In genomic region chr1:226407497-226408284, GRCh38 we compare ENCODE assay signal across 1 cellular context.
A peak's percentile ranks its signal among the peaks of the same experiment; 100 is the strongest.
TF ChIP-seq lines count a peak whose summit lies in the region.

Gene PARP1, minus strand, starts transcription at chr1:226408093. Its CDS starts 164 bp downstream, at chr1:226407929.

TF ChIP-seq in HEK293, 187 proteins besides CTCF, POLR2A, EP300 and RAD21 (continued from another document and continues in another):
- TF ChIP-seq KLF17 (tag by site-specific recombination; IDR thresholded peaks at IDR 0.05) (peak; percentile 77), ZNF223 (tag by site-specific recombination; IDR thresholded peaks at IDR 0.05) (0 out of 2 replicates have a peak, but pooled peaks have one; percentile 11), ZFP69B (tag by site-specific recombination; IDR thresholded peaks at IDR 0.05) (peak; percentile 66), ZNF2 (tag by site-specific recombination; IDR thresholded peaks at IDR 0.05) (peak; percentile 77; the same call in 1 of the 2 replicates), YY2 (tag by site-specific recombination; IDR thresholded peaks at IDR 0.05) (peak; percentile 51), PRDM1 (tag by site-specific recombination; IDR thresholded peaks at IDR 0.05) (peak; percentile 98), SP7 (tag by site-specific recombination; IDR thresholded peaks at IDR 0.05) (peak; percentile 87), MYNN (tag by site-specific recombination; IDR thresholded peaks at IDR 0.05; ENCODE audit: borderline replicate concordance) (peak; percentile 52; the same call in 1 of the 2 replicates), ZNF202 (tag by site-specific recombination; IDR thresholded peaks at IDR 0.05; ENCODE audit: borderline replicate concordance) (no peak), ZNF654 (tag by site-specific recombination; IDR thresholded peaks at IDR 0.05; ENCODE audit: low read depth) (no peak), ZBTB1 (tag by site-specific recombination; IDR thresholded peaks at IDR 0.05) (peak; percentile 98), ZNF658 (tag by site-specific recombination; IDR thresholded peaks at IDR 0.05) (no peak; the same call in 1 of the 2 replicates), ZNF561 (tag by site-specific recombination; IDR thresholded peaks at IDR 0.05; ENCODE audit: borderline replicate concordance) (peak; percentile 73), HOXD13 (CRISPR knock-in tag; IDR thresholded peaks at IDR 0.05; ENCODE audit: borderline replicate concordance) (no peak), ZFP3 (tag by site-specific recombination; IDR thresholded peaks at IDR 0.05; ENCODE audit: low read depth) (no peak), ZNF558 (tag by site-specific recombination; IDR thresholded peaks at IDR 0.05) (no peak), KLF10 (tag by site-specific recombination; IDR thresholded peaks at IDR 0.05) (peak; percentile 64), GLIS2 (tag by site-specific recombination; IDR thresholded peaks at IDR 0.05) (peak; percentile 79), EGR2 (tag by site-specific recombination; IDR thresholded peaks at IDR 0.05; ENCODE audit: low read depth) (0 out of 2 replicates have a peak, but pooled peaks have one; percentile 29), ZSCAN4 (tag by site-specific recombination; IDR thresholded peaks at IDR 0.05) (no peak), ZNF560 (tag by site-specific recombination; IDR thresholded peaks at IDR 0.05; ENCODE audit: borderline replicate concordance) (no peak), ZNF791 (tag by site-specific recombination; IDR thresholded peaks at IDR 0.05) (no peak), SP2 (tag by site-specific recombination; IDR thresholded peaks at IDR 0.05) (peak; percentile 70), ZNF785 (tag by site-specific recombination; IDR thresholded peaks at IDR 0.05) (no peak), ZNF10 (tag by site-specific recombination; IDR thresholded peaks at IDR 0.05) (peak; percentile 99), ZNF639 (tag by site-specific recombination; IDR thresholded peaks at IDR 0.05) (no peak), REPIN1 (tag by site-specific recombination; IDR thresholded peaks at IDR 0.05; ENCODE audit: low read depth) (peak; percentile 88; the same call in 1 of the 2 replicates), ZNF843 (tag by site-specific recombination; IDR thresholded peaks at IDR 0.05) (peak; percentile 35; the same call in 1 of the 2 replicates), ZNF596 (tag by site-specific recombination; IDR thresholded peaks at IDR 0.05) (peak; percentile 13; the same call in 1 of the 2 replicates), ZNF335 (tag by site-specific recombination; conservative IDR thresholded peaks at IDR 0.05) (peak; percentile 97), ZNF677 (tag by site-specific recombination; IDR thresholded peaks at IDR 0.05) (peak; percentile 70; the same call in 1 of the 2 replicates), ZFP37 (tag by site-specific recombination; IDR thresholded peaks at IDR 0.05) (peak; percentile 95), ZBTB26 (tag by site-specific recombination; optimal IDR thresholded peaks at IDR 0.05) (peak; percentile 100), ZXDB (tag by site-specific recombination; IDR thresholded peaks at IDR 0.05) (peak; percentile 60; the same call in 1 of the 2 replicates), PRDM4 (tag by site-specific recombination; IDR thresholded peaks at IDR 0.05) (no peak), ZNF792 (tag by site-specific recombination; IDR thresholded peaks at IDR 0.05) (peak; percentile 60; the same call in 1 of the 2 replicates), ZNF501 (tag by site-specific recombination; IDR thresholded peaks at IDR 0.05) (peak; percentile 94), ZNF600 (tag by site-specific recombination; IDR thresholded peaks at IDR 0.05) (peak; percentile 95), PBX3 (CRISPR knock-in tag; IDR thresholded peaks at IDR 0.05) (peak; percentile 74; the same call in 1 of the 2 replicates), GLI2 (tag by site-specific recombination; IDR thresholded peaks at IDR 0.05; ENCODE audit: borderline replicate concordance, low read depth) (no peak), ZFHX2 (tag by site-specific recombination; conservative IDR thresholded peaks at IDR 0.05) (peak; percentile 82), ZBTB6 (tag by site-specific recombination; IDR thresholded peaks at IDR 0.05) (peak; percentile 94)
- TF ChIP-seq, protein P1, sequence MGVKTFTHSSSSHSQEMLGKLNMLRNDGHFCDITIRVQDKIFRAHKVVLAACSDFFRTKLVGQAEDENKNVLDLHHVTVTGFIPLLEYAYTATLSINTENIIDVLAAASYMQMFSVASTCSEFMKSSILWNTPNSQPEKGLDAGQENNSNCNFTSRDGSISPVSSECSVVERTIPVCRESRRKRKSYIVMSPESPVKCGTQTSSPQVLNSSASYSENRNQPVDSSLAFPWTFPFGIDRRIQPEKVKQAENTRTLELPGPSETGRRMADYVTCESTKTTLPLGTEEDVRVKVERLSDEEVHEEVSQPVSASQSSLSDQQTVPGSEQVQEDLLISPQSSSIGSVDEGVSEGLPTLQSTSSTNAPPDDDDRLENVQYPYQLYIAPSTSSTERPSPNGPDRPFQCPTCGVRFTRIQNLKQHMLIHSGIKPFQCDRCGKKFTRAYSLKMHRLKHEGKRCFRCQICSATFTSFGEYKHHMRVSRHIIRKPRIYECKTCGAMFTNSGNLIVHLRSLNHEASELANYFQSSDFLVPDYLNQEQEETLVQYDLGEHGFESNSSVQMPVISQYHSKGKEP (tag by site-specific recombination; IDR thresholded peaks at IDR 0.05), result peak; percentile 85
- TF ChIP-seq, protein P2, sequence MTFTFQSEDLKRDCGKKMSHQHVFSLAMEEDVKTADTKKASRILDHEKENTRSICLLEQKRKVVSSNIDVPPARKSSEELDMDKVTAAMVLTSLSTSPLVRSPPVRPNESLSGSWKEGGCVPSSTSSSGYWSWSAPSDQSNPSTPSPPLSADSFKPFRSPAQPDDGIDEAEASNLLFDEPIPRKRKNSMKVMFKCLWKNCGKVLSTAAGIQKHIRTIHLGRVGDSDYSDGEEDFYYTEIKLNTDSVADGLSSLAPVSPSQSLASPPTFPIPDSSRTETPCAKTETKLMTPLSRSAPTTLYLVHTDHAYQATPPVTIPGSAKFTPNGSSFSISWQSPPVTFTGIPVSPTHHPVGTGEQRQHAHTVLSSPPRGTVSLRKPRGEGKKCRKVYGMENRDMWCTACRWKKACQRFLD (tag by site-specific recombination; IDR thresholded peaks at IDR 0.05), result no peak
- TF ChIP-seq, protein P3, sequence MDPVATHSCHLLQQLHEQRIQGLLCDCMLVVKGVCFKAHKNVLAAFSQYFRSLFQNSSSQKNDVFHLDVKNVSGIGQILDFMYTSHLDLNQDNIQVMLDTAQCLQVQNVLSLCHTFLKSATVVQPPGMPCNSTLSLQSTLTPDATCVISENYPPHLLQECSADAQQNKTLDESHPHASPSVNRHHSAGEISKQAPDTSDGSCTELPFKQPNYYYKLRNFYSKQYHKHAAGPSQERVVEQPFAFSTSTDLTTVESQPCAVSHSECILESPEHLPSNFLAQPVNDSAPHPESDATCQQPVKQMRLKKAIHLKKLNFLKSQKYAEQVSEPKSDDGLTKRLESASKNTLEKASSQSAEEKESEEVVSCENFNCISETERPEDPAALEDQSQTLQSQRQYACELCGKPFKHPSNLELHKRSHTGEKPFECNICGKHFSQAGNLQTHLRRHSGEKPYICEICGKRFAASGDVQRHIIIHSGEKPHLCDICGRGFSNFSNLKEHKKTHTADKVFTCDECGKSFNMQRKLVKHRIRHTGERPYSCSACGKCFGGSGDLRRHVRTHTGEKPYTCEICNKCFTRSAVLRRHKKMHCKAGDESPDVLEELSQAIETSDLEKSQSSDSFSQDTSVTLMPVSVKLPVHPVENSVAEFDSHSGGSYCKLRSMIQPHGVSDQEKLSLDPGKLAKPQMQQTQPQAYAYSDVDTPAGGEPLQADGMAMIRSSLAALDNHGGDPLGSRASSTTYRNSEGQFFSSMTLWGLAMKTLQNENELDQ (tag by site-specific recombination; IDR thresholded peaks at IDR 0.05; ENCODE audit: low read depth), result no peak
- TF ChIP-seq, protein P4, sequence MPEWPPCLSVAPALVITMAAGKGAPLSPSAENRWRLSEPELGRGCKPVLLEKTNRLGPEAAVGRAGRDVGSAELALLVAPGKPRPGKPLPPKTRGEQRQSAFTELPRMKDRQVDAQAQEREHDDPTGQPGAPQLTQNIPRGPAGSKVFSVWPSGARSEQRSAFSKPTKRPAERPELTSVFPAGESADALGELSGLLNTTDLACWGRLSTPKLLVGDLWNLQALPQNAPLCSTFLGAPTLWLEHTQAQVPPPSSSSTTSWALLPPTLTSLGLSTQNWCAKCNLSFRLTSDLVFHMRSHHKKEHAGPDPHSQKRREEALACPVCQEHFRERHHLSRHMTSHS (tag by site-specific recombination; IDR thresholded peaks at IDR 0.05), result no peak
- TF ChIP-seq, protein P5, sequence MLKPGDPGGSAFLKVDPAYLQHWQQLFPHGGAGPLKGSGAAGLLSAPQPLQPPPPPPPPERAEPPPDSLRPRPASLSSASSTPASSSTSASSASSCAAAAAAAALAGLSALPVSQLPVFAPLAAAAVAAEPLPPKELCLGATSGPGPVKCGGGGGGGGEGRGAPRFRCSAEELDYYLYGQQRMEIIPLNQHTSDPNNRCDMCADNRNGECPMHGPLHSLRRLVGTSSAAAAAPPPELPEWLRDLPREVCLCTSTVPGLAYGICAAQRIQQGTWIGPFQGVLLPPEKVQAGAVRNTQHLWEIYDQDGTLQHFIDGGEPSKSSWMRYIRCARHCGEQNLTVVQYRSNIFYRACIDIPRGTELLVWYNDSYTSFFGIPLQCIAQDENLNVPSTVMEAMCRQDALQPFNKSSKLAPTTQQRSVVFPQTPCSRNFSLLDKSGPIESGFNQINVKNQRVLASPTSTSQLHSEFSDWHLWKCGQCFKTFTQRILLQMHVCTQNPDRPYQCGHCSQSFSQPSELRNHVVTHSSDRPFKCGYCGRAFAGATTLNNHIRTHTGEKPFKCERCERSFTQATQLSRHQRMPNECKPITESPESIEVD (tag by site-specific recombination; IDR thresholded peaks at IDR 0.05), result 0 out of 2 replicates have a peak, but pooled peaks have one; percentile 0
